1 cellular context compared by ENCODE assay signal in the genomic region with DNA sequence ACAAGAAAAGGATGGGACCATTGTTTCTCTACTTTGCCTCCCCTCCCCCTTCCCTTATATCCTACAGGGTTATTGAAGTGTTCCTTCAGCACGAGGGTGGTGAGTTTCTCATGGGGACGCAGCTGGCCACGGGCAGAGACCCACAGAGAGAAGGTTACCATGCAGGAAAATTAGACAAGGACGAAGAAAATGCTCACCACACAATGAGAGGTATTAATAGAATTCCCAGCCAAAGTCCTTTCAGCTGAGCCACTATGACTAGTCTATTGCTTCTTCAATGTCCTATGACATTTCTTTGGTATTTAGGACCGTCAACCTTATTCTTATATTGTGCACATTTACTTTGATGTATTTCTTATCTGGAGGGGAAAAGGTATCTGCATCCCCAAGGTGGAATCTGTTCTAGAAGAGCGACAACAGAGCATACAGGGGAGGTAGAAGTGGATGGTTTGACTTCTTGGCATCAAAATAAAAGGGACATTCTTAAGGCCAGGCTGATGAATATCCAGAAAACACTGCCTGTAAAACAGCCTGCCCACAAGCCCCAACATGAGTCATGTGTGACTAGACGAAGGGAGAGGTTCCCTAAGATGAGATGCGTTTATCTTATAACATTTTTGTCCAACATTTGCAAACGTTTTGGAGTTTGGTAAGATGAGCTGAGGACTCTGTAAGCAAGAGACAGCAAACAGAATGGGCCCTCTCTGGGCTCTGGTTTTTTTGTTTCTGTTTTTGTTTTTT.
TF ChIP-seq lines count a peak whose summit lies in the region.

No MANE protein-coding gene starts in this region.

TF ChIP-seq in SK-N-SH, 30 proteins besides CTCF, POLR2A, EP300 and RAD21 (continued from another document):
- TF ChIP-seq, protein P1, sequence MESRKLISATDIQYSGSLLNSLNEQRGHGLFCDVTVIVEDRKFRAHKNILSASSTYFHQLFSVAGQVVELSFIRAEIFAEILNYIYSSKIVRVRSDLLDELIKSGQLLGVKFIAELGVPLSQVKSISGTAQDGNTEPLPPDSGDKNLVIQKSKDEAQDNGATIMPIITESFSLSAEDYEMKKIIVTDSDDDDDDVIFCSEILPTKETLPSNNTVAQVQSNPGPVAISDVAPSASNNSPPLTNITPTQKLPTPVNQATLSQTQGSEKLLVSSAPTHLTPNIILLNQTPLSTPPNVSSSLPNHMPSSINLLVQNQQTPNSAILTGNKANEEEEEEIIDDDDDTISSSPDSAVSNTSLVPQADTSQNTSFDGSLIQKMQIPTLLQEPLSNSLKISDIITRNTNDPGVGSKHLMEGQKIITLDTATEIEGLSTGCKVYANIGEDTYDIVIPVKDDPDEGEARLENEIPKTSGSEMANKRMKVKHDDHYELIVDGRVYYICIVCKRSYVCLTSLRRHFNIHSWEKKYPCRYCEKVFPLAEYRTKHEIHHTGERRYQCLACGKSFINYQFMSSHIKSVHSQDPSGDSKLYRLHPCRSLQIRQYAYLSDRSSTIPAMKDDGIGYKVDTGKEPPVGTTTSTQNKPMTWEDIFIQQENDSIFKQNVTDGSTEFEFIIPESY (IDR thresholded peaks at IDR 0.05; ENCODE audit: borderline replicate concordance, low read depth) = no peak
- TF ChIP-seq, protein P2, sequence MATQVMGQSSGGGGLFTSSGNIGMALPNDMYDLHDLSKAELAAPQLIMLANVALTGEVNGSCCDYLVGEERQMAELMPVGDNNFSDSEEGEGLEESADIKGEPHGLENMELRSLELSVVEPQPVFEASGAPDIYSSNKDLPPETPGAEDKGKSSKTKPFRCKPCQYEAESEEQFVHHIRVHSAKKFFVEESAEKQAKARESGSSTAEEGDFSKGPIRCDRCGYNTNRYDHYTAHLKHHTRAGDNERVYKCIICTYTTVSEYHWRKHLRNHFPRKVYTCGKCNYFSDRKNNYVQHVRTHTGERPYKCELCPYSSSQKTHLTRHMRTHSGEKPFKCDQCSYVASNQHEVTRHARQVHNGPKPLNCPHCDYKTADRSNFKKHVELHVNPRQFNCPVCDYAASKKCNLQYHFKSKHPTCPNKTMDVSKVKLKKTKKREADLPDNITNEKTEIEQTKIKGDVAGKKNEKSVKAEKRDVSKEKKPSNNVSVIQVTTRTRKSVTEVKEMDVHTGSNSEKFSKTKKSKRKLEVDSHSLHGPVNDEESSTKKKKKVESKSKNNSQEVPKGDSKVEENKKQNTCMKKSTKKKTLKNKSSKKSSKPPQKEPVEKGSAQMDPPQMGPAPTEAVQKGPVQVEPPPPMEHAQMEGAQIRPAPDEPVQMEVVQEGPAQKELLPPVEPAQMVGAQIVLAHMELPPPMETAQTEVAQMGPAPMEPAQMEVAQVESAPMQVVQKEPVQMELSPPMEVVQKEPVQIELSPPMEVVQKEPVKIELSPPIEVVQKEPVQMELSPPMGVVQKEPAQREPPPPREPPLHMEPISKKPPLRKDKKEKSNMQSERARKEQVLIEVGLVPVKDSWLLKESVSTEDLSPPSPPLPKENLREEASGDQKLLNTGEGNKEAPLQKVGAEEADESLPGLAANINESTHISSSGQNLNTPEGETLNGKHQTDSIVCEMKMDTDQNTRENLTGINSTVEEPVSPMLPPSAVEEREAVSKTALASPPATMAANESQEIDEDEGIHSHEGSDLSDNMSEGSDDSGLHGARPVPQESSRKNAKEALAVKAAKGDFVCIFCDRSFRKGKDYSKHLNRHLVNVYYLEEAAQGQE (IDR thresholded peaks at IDR 0.05; ENCODE audit: low read depth, low read length) = no peak
